In genomic region chr2:55155206-55155605, GRCh38 we compare ENCODE assay signal across 11 cellular contexts.
DNase-seq lines count a peak whose midpoint lies in the region; ATAC-seq and TF ChIP-seq lines count a peak whose summit lies in the region.
"Had no signal": no experiment of that assay in that cellular context is flagged by ENCODE, and none has a peak within 500 bp of the region (broad histone marks: within the 10 kb centered on the region; RNA-seq: fewer than 3 reads in every experiment).

No MANE protein-coding gene starts in this region.

- no peak overlapping the region for H2AK9ac ChIP-seq in IMR-90 (replicated peaks; ENCODE audit: low read depth, low read length, poor library complexity)

- no peak for TF ChIP-seq RAD21 in IMR-90 (IDR thresholded peaks at IDR 0.05; ENCODE audit: low read length)

- H3K14ac ChIP-seq in IMR-90 (replicated peaks; ENCODE audit: low read depth, low read length), result peak overlapping the region; percentile 89

- peak overlapping the region; percentile 95 for H3K18ac ChIP-seq in IMR-90 (ENCODE audit: low read depth, low read length)

- H3K23ac ChIP-seq in IMR-90 (ENCODE audit: low read depth, low read length), result peak overlapping the region; percentile 78

- peaks cover 49% of the 10 kb centered on the region for H3K9me1 ChIP-seq in IMR-90 (ENCODE audit: insufficient read depth, low read length)

- H3K27me3 ChIP-seq in IMR-90 (ENCODE audit: control insufficient read depth, insufficient read depth, low read length), result no peaks in the 10 kb centered on the region
- H3K27me3 ChIP-seq in mucosa of rectum (ENCODE audit: control insufficient read depth in 2 of 2, insufficient read depth in 2 of 2, low read length in 2 of 2), result no peaks in the 10 kb centered on the region
- H3K27me3 ChIP-seq in suprapubic skin, result no peaks in the 10 kb centered on the region
- H3K27me3 ChIP-seq: ovary had no signal

- H3K4me1 ChIP-seq in IMR-90 (ENCODE audit: control insufficient read depth, insufficient read depth, low read length) (peaks cover 59% of the 10 kb centered on the region), mucosa of rectum (ENCODE audit: control insufficient read depth in 2 of 2, insufficient read depth in 2 of 2, low read length in 2 of 2) (peaks cover 30 to 63% of the 10 kb centered on the region in 2 donors), suprapubic skin (peaks cover 84% of the 10 kb centered on the region)

- H3K56ac ChIP-seq in IMR-90 (ENCODE audit: extremely low read depth, insufficient read depth, low read length), result peak overlapping the region; percentile 84

- no CpG with 5 or more reads among the region's 4 CpGs for WGBS in IMR-90 (ENCODE audit: extremely low coverage in 2 of 2, insufficient read length in 1 of 2), 2 experiments
- 61% methylated on average over 4 of the region's 4 CpGs for WGBS in suprapubic skin

- peak overlapping the region; percentile 97 for H2BK20ac ChIP-seq in IMR-90 (ENCODE audit: low read depth, low read length)

- peak overlapping the region; percentile 91 for H3K27ac Mint-ChIP-seq in chondrocyte (ENCODE audit: unreplicated experiment)

- ATAC-seq in IMR-90 (ENCODE audit: low read depth), result no peak

- no peaks in the 10 kb centered on the region for H3K27me3 Mint-ChIP-seq in chondrocyte (ENCODE audit: low read depth)

- TF ChIP-seq POLR2A in IMR-90 (IDR thresholded peaks at IDR 0.05; ENCODE audit: low read depth, low read length), result no peak
- no peak for TF ChIP-seq POLR2A in suprapubic skin (IDR thresholded peaks at IDR 0.05)

- peak overlapping the region; percentile 96 for H2BK15ac ChIP-seq in IMR-90 (ENCODE audit: low read depth, low read length)

- TF ChIP-seq EP300 in suprapubic skin (IDR thresholded peaks at IDR 0.05), result no peak

- intact Hi-C loops in IMR-90 (cut with micrococcal nuclease), result no loop called here

- no peak overlapping the region for H2AFZ ChIP-seq in IMR-90 (replicated peaks; ENCODE audit: low read length, poor library complexity)

- no peaks in the 10 kb centered on the region for H3K9me3 Mint-ChIP-seq in chondrocyte (ENCODE audit: low read depth)

- H3K9me3 ChIP-seq in IMR-90 (ENCODE audit: control insufficient read depth, insufficient read depth, low read length), result no peaks in the 10 kb centered on the region
- H3K9me3 ChIP-seq in mucosa of rectum (ENCODE audit: control insufficient read depth in 2 of 2, low read length in 2 of 2), result no peaks in the 10 kb centered on the region
- no peaks in the 10 kb centered on the region for H3K9me3 ChIP-seq in suprapubic skin
- H3K9me3 ChIP-seq: ovary had no signal

- H4K8ac ChIP-seq in IMR-90 (ENCODE audit: low read depth in 2 of 2, low read length in 2 of 2), result peak overlapping the region; percentile 33 to 78; a peak in 3 of 4 replicates

- peak overlapping the region; percentile 29; the same call in 1 of the 2 replicates for H3K9ac ChIP-seq in IMR-90 (ENCODE audit: low read depth, low read length)
- H3K9ac ChIP-seq in mucosa of rectum (ENCODE audit: low read depth in 1 of 2, low read length in 2 of 2), result no peak overlapping the region

- peak overlapping the region; percentile 43; the same call in 1 of the 2 replicates for H3K4me2 ChIP-seq in IMR-90 (ENCODE audit: low read depth, low read length)

- peak overlapping the region; percentile 54 for H4K5ac ChIP-seq in IMR-90 (ENCODE audit: low read depth, low read length)

- H3K4me1 Mint-ChIP-seq in chondrocyte (ENCODE audit: low read depth), result peaks cover 82% of the 10 kb centered on the region

- H3K27ac ChIP-seq in IMR-90 (ENCODE audit: insufficient read depth, low read length), result peak overlapping the region; percentile 84
- H3K27ac ChIP-seq in mucosa of rectum (ENCODE audit: low read depth in 2 of 2, low read length in 2 of 2), result peak overlapping the region; percentile 17 to 40
- peak overlapping the region; percentile 93 for H3K27ac ChIP-seq in suprapubic skin
- H3K27ac ChIP-seq: ovary had no signal

- H3K4ac ChIP-seq in IMR-90 (ENCODE audit: low read depth, low read length), result peak overlapping the region; percentile 96

- H4K91ac ChIP-seq in IMR-90 (ENCODE audit: insufficient read depth, low read depth, low read length), result peak overlapping the region; percentile 95

- POLR2A ChIA-PET in IMR-90 (lab: Charles Lee; ENCODE audit: unreplicated experiment), result interaction anchor here (0.7 kb wide), 1 partner anchor 35 kb away, joined by 3 read pairs; no protein-coding TSS in a partner anchor

- dilution Hi-C loops in IMR-90 (cut with HindIII; ENCODE audit: low sequenced_read_pairs, unreplicated experiment), result loop anchor here (25.0 kb wide), 1 partner anchor 143 kb away; no protein-coding TSS in a partner anchor

- no peaks in the 10 kb centered on the region for H3K36me3 Mint-ChIP-seq in chondrocyte (ENCODE audit: low read depth)

- H2AK5ac ChIP-seq in IMR-90 (ENCODE audit: low read depth, low read length), result peak overlapping the region; percentile 92

- H3K36me3 ChIP-seq in IMR-90 (ENCODE audit: control insufficient read depth, insufficient read depth, low read length) (no peaks in the 10 kb centered on the region), mucosa of rectum (ENCODE audit: control insufficient read depth in 2 of 2, insufficient read depth in 2 of 2, low read length in 2 of 2) (no peaks in the 10 kb centered on the region), suprapubic skin (no peaks in the 10 kb centered on the region)
- H3K36me3 ChIP-seq: ovary had no signal

- H3K79me1 ChIP-seq in IMR-90 (ENCODE audit: low read depth in 1 of 2, low read length in 2 of 2), result peaks cover 16 to 47% of the 10 kb centered on the region in 2 experiments; a peak in 3 of 4 replicates

- CTCF ChIA-PET in IMR-90 (lab: Yijun Ruan, JAX), result interaction anchor here (1.0 to 2.9 kb wide), 3 partner anchors 13 to 247 kb away, joined by 4 to 9 read pairs (median 5); no protein-coding TSS in a partner anchor

- no peak overlapping the region for H3K4me3 Mint-ChIP-seq in chondrocyte (ENCODE audit: unreplicated experiment)

- TF ChIP-seq CTCF in IMR-90 (conservative IDR thresholded peaks at IDR 0.05; ENCODE audit: low read depth, low read length) (no peak), chondrocyte (IDR thresholded peaks at IDR 0.05) (no peak), suprapubic skin (IDR thresholded peaks at IDR 0.05) (no peak)

- H3K4me3 ChIP-seq in IMR-90 (ENCODE audit: insufficient read depth, low read depth, low read length), result no peak overlapping the region
- H3K4me3 ChIP-seq in mucosa of rectum (ENCODE audit: low read length in 2 of 2), result no peak overlapping the region
- no peak overlapping the region for H3K4me3 ChIP-seq in suprapubic skin
- H3K4me3 ChIP-seq: ovary had no signal

- DNase-seq in IMR-90, result no peak
- no peak for DNase-seq in chondrocyte (ENCODE audit: low spot score)
- peak in 1 of 2 donors; percentile 24 for DNase-seq in suprapubic skin (ENCODE audit: low spot score in 2 of 2)
- no peak for DNase-seq in activated CD4-positive, alpha-beta T cell treated with anti-CD3 and anti-CD28 coated beads for 4 hours
- no peak for DNase-seq in COLO668 (lab: John Stamatoyannopoulos, UW; ENCODE audit: unreplicated experiment)
- DNase-seq in LoVo (ENCODE audit: low spot score), result no peak
- no peak for DNase-seq in stimulated activated CD4-positive, alpha-beta T cell treated with anti-CD3 and anti-CD28 coated beads, Interleukin-1b, Interleukin-23, amount 100 ng/mL, for 48 hours
- DNase-seq: NCI-H1694, ovary, SW 1271 had no signal

- in situ Hi-C loops in IMR-90 (cut with MboI; ENCODE audit: low sequenced_read_pairs), result no loop called here

- peak overlapping the region; percentile 96 for H2BK120ac ChIP-seq in IMR-90 (ENCODE audit: low read depth, low read length)

- H2BK5ac ChIP-seq in IMR-90 (ENCODE audit: low read depth, low read length, poor library complexity, severe bottlenecking), result peak overlapping the region; percentile 90

- peaks cover 3% of the 10 kb centered on the region; the same call in 1 of the 2 replicates for H4K20me1 ChIP-seq in IMR-90 (ENCODE audit: insufficient read depth, low read length)

- no TSS peak for BruUV-seq in IMR-90 (replicated peaks; lab: Mats Ljungman, UMichigan)

TF ChIP-seq in IMR-90, 13 proteins besides CTCF, POLR2A, EP300 and RAD21:
- TF ChIP-seq MAFK (IDR thresholded peaks at IDR 0.05; ENCODE audit: low read depth, low read length), result no peak
- TF ChIP-seq USF2 (IDR thresholded peaks at IDR 0.05; ENCODE audit: low read depth, low read length), result no peak
- TF ChIP-seq CEBPB (IDR thresholded peaks at IDR 0.05; ENCODE audit: low read depth, low read length), result no peak
- no peak for TF ChIP-seq MXI1 (IDR thresholded peaks at IDR 0.05; ENCODE audit: borderline replicate concordance, low read depth, low read length)
TF ChIP-seq in IMR-90: peak in this region for 0.

Comparison
In these comparisons a context has a peak if more than half of its experiments do, and no peak if none do; other contexts are left out.
1. H3K27ac ChIP-seq: peak in every context shown above with its lines; median percentile 93 in suprapubic skin; 84 in IMR-90; 28 in mucosa of rectum.